In genomic region chr12:31267966-31268365, GRCh38 we compare ENCODE assay signal across 28 cellular contexts.
"Had no signal": no experiment of that assay in that cellular context is flagged by ENCODE, and none has a peak within 500 bp of the region (broad histone marks: within the 10 kb centered on the region; RNA-seq: fewer than 3 reads in every experiment).

No MANE protein-coding gene starts in this region.

- H3K4me3 Mint-ChIP-seq: activated CD8-positive, alpha-beta T cell treated with anti-CD3 and anti-CD28 coated beads for 36 hours; activated naive CD4-positive, alpha-beta T cell treated with anti-CD3 and anti-CD28 coated beads, Interleukin-2, amount 10 ng/mL, durations not matched to agents 7 days and 5 days; activated naive CD8-positive, alpha-beta T cell treated with anti-CD3 and anti-CD28 coated beads, Interleukin-2, amount 10 ng/mL, durations not matched to agents 7 days and 5 days; activated T-cell treated with anti-CD3 and anti-CD28 coated beads, Interleukin-2, amount 50 U/mL, for 72 hours; T-helper 1 cell treated with Interleukin-12 subunit alpha and Interleukin-12 subunit beta and Interleukin-4 antibody, amounts not matched to agents 30 μg/mL and 1 μg/mL, for 36 hours had no signal

- H3K4me1 ChIP-seq: adrenal gland, breast epithelium, Peyer's patch had no signal

- DNase-seq: activated CD4-positive, alpha-beta T cell treated with anti-CD3 and anti-CD28 coated beads for 4 hours; activated CD8-positive, alpha-beta memory T cell treated with anti-CD3 and anti-CD28 coated beads, Interleukin-2, amount 50 U/mL, for 4 hours; activated CD8-positive, alpha-beta T cell treated with anti-CD3 and anti-CD28 coated beads for 36 hours; activated gamma-delta T cell treated with Interleukin-2 at 50 U/mL for 16 hours; activated naive CD4-positive, alpha-beta T cell treated with anti-CD3 and anti-CD28 coated beads, Interleukin-2, amount 10 ng/mL, durations not matched to agents 7 days and 5 days; activated naive CD8-positive, alpha-beta T cell treated with anti-CD3 and anti-CD28 coated beads, Interleukin-2, amount 10 ng/mL, durations not matched to agents 7 days and 5 days; activated T-cell treated with anti-CD3 and anti-CD28 coated beads, Interleukin-2, amount 50 U/mL, for 72 hours; adrenal gland; aorta; caudate nucleus; Kasumi-1; KBM-7; MV-4-11; NCI-H1092 treated with DMSO at 0.1 percent for 48 hours; NCI-H1417 treated with DMSO at 0.1 percent for 48 hours; NCI-H1694; NCI-H2029; NCI-H2107; NCI-H2171 treated with DMSO at 0.1 percent for 48 hours; NCI-H345; NCI-H510A; NCI-H526 treated with DMSO at 0.1 percent for 48 hours; Peyer's patch; SHP77 treated with DMSO at 0.1 percent for 48 hours had no signal

- H3K27ac Mint-ChIP-seq: activated CD8-positive, alpha-beta T cell treated with anti-CD3 and anti-CD28 coated beads for 36 hours; activated naive CD4-positive, alpha-beta T cell treated with anti-CD3 and anti-CD28 coated beads, Interleukin-2, amount 10 ng/mL, durations not matched to agents 7 days and 5 days; activated naive CD8-positive, alpha-beta T cell treated with anti-CD3 and anti-CD28 coated beads, Interleukin-2, amount 10 ng/mL, durations not matched to agents 7 days and 5 days; activated T-helper 2 cell treated with anti-CD3 and anti-CD28 coated beads, Interferon-gamma antibody, Interleukin-2, Interleukin-4, amounts not matched to agents 10 μg/mL and 5 μg/mL and 100 μg/mL, durations not matched to agents 14 hours and 24 hours and 36 hours; T-helper 1 cell treated with Interleukin-12 subunit alpha and Interleukin-12 subunit beta and Interleukin-4 antibody, amounts not matched to agents 30 μg/mL and 1 μg/mL, for 36 hours had no signal

- H3K27me3 Mint-ChIP-seq: activated CD8-positive, alpha-beta T cell treated with anti-CD3 and anti-CD28 coated beads for 36 hours; activated naive CD4-positive, alpha-beta T cell treated with anti-CD3 and anti-CD28 coated beads, Interleukin-2, amount 10 ng/mL, durations not matched to agents 7 days and 5 days; activated naive CD8-positive, alpha-beta T cell treated with anti-CD3 and anti-CD28 coated beads, Interleukin-2, amount 10 ng/mL, durations not matched to agents 7 days and 5 days had no signal

- H3K9me3 Mint-ChIP-seq: activated CD8-positive, alpha-beta T cell treated with anti-CD3 and anti-CD28 coated beads for 36 hours; activated naive CD4-positive, alpha-beta T cell treated with anti-CD3 and anti-CD28 coated beads, Interleukin-2, amount 10 ng/mL, durations not matched to agents 7 days and 5 days; activated naive CD8-positive, alpha-beta T cell treated with anti-CD3 and anti-CD28 coated beads, Interleukin-2, amount 10 ng/mL, durations not matched to agents 7 days and 5 days; activated T-cell treated with anti-CD3 and anti-CD28 coated beads, Interleukin-2, amount 50 U/mL, for 72 hours; activated T-helper 2 cell treated with anti-CD3 and anti-CD28 coated beads, Interferon-gamma antibody, Interleukin-2, Interleukin-4, amounts not matched to agents 10 μg/mL and 5 μg/mL and 100 μg/mL, durations not matched to agents 14 hours and 24 hours and 36 hours; T-helper 1 cell treated with Interleukin-12 subunit alpha and Interleukin-12 subunit beta and Interleukin-4 antibody, amounts not matched to agents 30 μg/mL and 1 μg/mL, for 36 hours had no signal

- H3K27ac ChIP-seq: adrenal gland, breast epithelium, Peyer's patch had no signal

- H3K27me3 ChIP-seq: adrenal gland, breast epithelium, Peyer's patch had no signal

- H3K36me3 ChIP-seq: adrenal gland, breast epithelium, Peyer's patch had no signal

- H3K4me1 Mint-ChIP-seq: activated naive CD4-positive, alpha-beta T cell treated with anti-CD3 and anti-CD28 coated beads, Interleukin-2, amount 10 ng/mL, durations not matched to agents 7 days and 5 days; activated naive CD8-positive, alpha-beta T cell treated with anti-CD3 and anti-CD28 coated beads, Interleukin-2, amount 10 ng/mL, durations not matched to agents 7 days and 5 days had no signal

- ATAC-seq: activated CD4-positive, CD25-positive, alpha-beta regulatory T cell treated with anti-CD3 and anti-CD28 coated beads, Interleukin-2, amount 50 U/mL, for 24 hours; activated CD8-positive, alpha-beta T cell treated with anti-CD3 and anti-CD28 coated beads for 36 hours; activated T-cell treated with anti-CD3 and anti-CD28 coated beads, Interleukin-2, amount 50 U/mL, for 72 hours had no signal

- H3K9me3 ChIP-seq: adrenal gland, breast epithelium, Peyer's patch had no signal

- H3K4me3 ChIP-seq: adrenal gland, breast epithelium, Peyer's patch had no signal
